8 cellular contexts compared by ENCODE assay signal in the genomic region with DNA sequence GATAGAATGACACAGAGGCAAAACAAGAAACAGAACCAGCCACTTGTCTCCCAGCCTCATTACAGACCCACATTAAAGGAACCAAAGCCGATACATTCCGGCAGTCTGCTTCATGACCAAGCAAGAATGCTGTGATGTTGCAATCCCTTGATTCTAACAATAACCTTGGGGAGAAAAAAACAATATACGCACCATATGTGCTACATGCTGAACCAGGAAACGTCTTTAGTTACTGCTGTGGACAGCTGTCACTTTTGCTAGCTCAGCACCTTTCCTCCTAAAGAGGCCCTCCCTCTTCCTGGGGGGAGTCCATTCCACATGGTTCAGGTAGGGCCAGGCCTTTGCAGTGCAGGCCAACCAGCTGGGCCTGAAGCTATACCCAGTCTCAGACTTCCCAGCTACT.
DNase-seq lines count a peak whose midpoint lies in the region; ATAC-seq and TF ChIP-seq lines count a peak whose summit lies in the region.

No MANE protein-coding gene starts in this region.

- H3K4me3 ChIP-seq in fibroblast of lung (replicated peaks in 1 of 4; ENCODE audit: control extremely low read depth in 1 of 4, insufficient read depth in 1 of 4, low read depth in 3 of 4, low read length in 4 of 4) = no peak overlapping the region
- no peak overlapping the region for H3K4me3 ChIP-seq in neural progenitor cell

- H3K9ac ChIP-seq in fibroblast of lung (ENCODE audit: insufficient read depth, low read length) = no peak overlapping the region
- H3K9ac ChIP-seq in neural progenitor cell = no peak overlapping the region

- H3K27me3 ChIP-seq in fibroblast of lung (ENCODE audit: control insufficient read depth, insufficient read depth, low read length) = no peaks in the 10 kb centered on the region
- no peaks in the 10 kb centered on the region for H3K27me3 ChIP-seq in neural progenitor cell

- peak overlapping the region; percentile 65 for H3K27ac ChIP-seq in fibroblast of lung (ENCODE audit: insufficient read depth, low read length)
- H3K27ac ChIP-seq in neural progenitor cell = no peak overlapping the region

- H3K4me3 Mint-ChIP-seq in neural progenitor cell = no peak overlapping the region

- no peak overlapping the region for H2AFZ ChIP-seq in fibroblast of lung (ENCODE audit: low read length)
- no peak overlapping the region for H2AFZ ChIP-seq in neural progenitor cell (replicated peaks)

- peaks cover 3% of the 10 kb centered on the region for H3K27me3 Mint-ChIP-seq in neural progenitor cell (ENCODE audit: insufficient read depth, low read depth)

- peak overlapping the region; percentile 95 for H3K27ac Mint-ChIP-seq in neural progenitor cell

- peak overlapping the region; percentile 2 for H3K4me2 ChIP-seq in fibroblast of lung (ENCODE audit: extremely low read depth, insufficient read depth, low read length)
- no peak overlapping the region for H3K4me2 ChIP-seq in neural progenitor cell

- peaks cover 33% of the 10 kb centered on the region for H3K4me1 Mint-ChIP-seq in neural progenitor cell

- ATAC-seq in GM21619 (IDR thresholded peaks at IDR 0.05; ENCODE audit: unreplicated experiment) = no peak
- ATAC-seq in GM21526 (IDR thresholded peaks at IDR 0.05; ENCODE audit: low FRiP score, unreplicated experiment) = no peak

- no peaks in the 10 kb centered on the region for H4K20me1 ChIP-seq in fibroblast of lung (ENCODE audit: control insufficient read depth, extremely low read depth, insufficient read depth, low read length)
- H4K20me1 ChIP-seq in neural progenitor cell (ENCODE audit: low read depth) = no peaks in the 10 kb centered on the region

- TF ChIP-seq CTCF in fibroblast of lung (conservative IDR thresholded peaks at IDR 0.05 in 1 of 2, IDR thresholded peaks at IDR 0.05 in 1 of 2; ENCODE audit: low read depth in 1 of 2, low read length in 2 of 2) (no peak), neural progenitor cell (IDR thresholded peaks at IDR 0.05) (no peak)

- H3K4me1 ChIP-seq in fibroblast of lung (ENCODE audit: control insufficient read depth, extremely low read depth, insufficient read depth, low read length) (peaks cover 5% of the 10 kb centered on the region), neural progenitor cell (peaks cover 15% of the 10 kb centered on the region)

- H3K9me3 ChIP-seq in fibroblast of lung (ENCODE audit: control insufficient read depth, insufficient read depth, low read depth, low read length) (no peaks in the 10 kb centered on the region), neural progenitor cell (ENCODE audit: low read depth) (no peaks in the 10 kb centered on the region)

- peaks cover 5% of the 10 kb centered on the region for H3F3A ChIP-seq in neural progenitor cell (ENCODE audit: low read depth)

- DNase-seq in DMS 273 (lab: John Stamatoyannopoulos, UW; ENCODE audit: unreplicated experiment) (peak; percentile 59), RPMI7951 (ENCODE audit: low read depth) (peak; percentile 93), fibroblast of lung (ENCODE audit: low read depth in 2 of 2) (peak; percentile 94 to 97), neural progenitor cell (ENCODE audit: low spot score) (no peak)
- DNase-seq in effector CD8-positive, alpha-beta T cell (lab: John Stamatoyannopoulos, UW) = no peak
- no peak for DNase-seq in activated CD4-positive, alpha-beta T cell treated with anti-CD3 and anti-CD28 coated beads for 4 hours

- H3K36me3 ChIP-seq in fibroblast of lung (ENCODE audit: control insufficient read depth, insufficient read depth, low read length) (no peaks in the 10 kb centered on the region), neural progenitor cell (no peaks in the 10 kb centered on the region)

- H3K79me2 ChIP-seq in fibroblast of lung (ENCODE audit: control insufficient read depth, insufficient read depth, low read length) (no peaks in the 10 kb centered on the region), neural progenitor cell (ENCODE audit: low read depth) (no peaks in the 10 kb centered on the region)

- peaks cover 3% of the 10 kb centered on the region for H3K9me3 Mint-ChIP-seq in neural progenitor cell

- peaks cover 2% of the 10 kb centered on the region for H3K36me3 Mint-ChIP-seq in neural progenitor cell

Comparison
In these comparisons a context has a peak if more than half of its experiments do, and no peak if none do; other contexts are left out.
1. DNase-seq: peak in DMS 273 (single experiment), RPMI7951 (single experiment) and fibroblast of lung (2 of 2); none in neural progenitor cell (single experiment), effector CD8-positive, alpha-beta T cell (single experiment) and activated CD4-positive, alpha-beta T cell treated with anti-CD3 and anti-CD28 coated beads for 4 hours (0 of 2).